Comparison of ENCODE assay signal across 8 cellular contexts in genomic region chr17:57084802-57085447, GRCh38. TPM values are rescaled to one million over a fixed set of nuclear protein-coding genes. Genes with fewer than 3 reads are reported as not detected.
DNase-seq lines count a peak whose midpoint lies in the region; ATAC-seq, FAIRE-seq and TF ChIP-seq lines count a peak whose summit lies in the region.

Gene AKAP1, plus strand, starts transcription at chr17:57085246. Its CDS starts 20,219 bp downstream, at chr17:57105465.

- H3K4me3 ChIP-seq in trophoblast cell (ENCODE audit: low read depth, low read length): peak within 1 kb of the TSS; percentile 89
- peak within 1 kb of the TSS; percentile 55 to 96 (median 84) for H3K4me3 ChIP-seq in tibial nerve

- peak in 1 of 2 donors; percentile 91 for TF ChIP-seq EP300 in tibial nerve (IDR thresholded peaks at IDR 0.05)

- peak within 1 kb of the TSS; percentile 99 for H3K18ac ChIP-seq in trophoblast cell (ENCODE audit: low read length)

- H4K12ac ChIP-seq in trophoblast cell (ENCODE audit: low read depth, low read length): peak within 1 kb of the TSS; percentile 98

- H3K79me1 ChIP-seq in trophoblast cell (ENCODE audit: low read length): peaks cover 8% of the 10 kb centered on the region

- FAIRE-seq in GM12891 (lab: Jason Lieb, UNC): peak; percentile 97

- H3K79me2 ChIP-seq in trophoblast cell (ENCODE audit: control insufficient read depth, insufficient read depth, low read length, poor library complexity): peaks cover 3% of the 10 kb centered on the region

- H2AFZ ChIP-seq in trophoblast cell (ENCODE audit: insufficient read depth, low read length, poor library complexity): peak within 1 kb of the TSS; percentile 95

- peak; percentile 22 to 58 (median 40) for TF ChIP-seq CTCF in tibial nerve (IDR thresholded peaks at IDR 0.05)

- H3K14ac ChIP-seq in trophoblast cell (ENCODE audit: low read length): peak within 1 kb of the TSS; percentile 99

- H4K8ac ChIP-seq in trophoblast cell (ENCODE audit: low read depth, low read length): peak within 1 kb of the TSS; percentile 97

- DNase-seq in GM12891 (ENCODE audit: insufficient read length, low spot score) (peak; percentile 97), NCI-H1417 treated with DMSO at 0.1 percent for 48 hours (lab: John Stamatoyannopoulos, UW) (peak; percentile 79), SW 1271 (lab: John Stamatoyannopoulos, UW) (peak; percentile 78 to 90), Right ventricle myocardium superior (peak; percentile 98), trophoblast cell (peak; percentile 95 to 99), tibial nerve (ENCODE audit: low spot score in 2 of 2) (peak; percentile 89 to 93)
- DNase-seq in activated naive CD8-positive, alpha-beta T cell treated with anti-CD3 and anti-CD28 coated beads, Interleukin-2, amount 50 U/mL, for 16 hours (ENCODE audit: low read depth, low spot score): peak; percentile 87

- peak within 1 kb of the TSS; percentile 92 for H3K4me2 ChIP-seq in trophoblast cell (ENCODE audit: low read length)

- H2BK120ac ChIP-seq in trophoblast cell (ENCODE audit: insufficient read depth, low read length, poor library complexity): peak within 1 kb of the TSS; percentile 93

- peak within 1 kb of the TSS; percentile 75 for H3K4ac ChIP-seq in trophoblast cell (ENCODE audit: low read depth, low read length)

- H3K9me3 ChIP-seq in trophoblast cell (ENCODE audit: insufficient read depth, low read depth, low read length) (no peaks in the 10 kb centered on the region), tibial nerve (no peaks in the 10 kb centered on the region)

- intact Hi-C loops in Right ventricle myocardium superior (cut with DNase I): no loop called here

- H2AK5ac ChIP-seq in trophoblast cell (ENCODE audit: low read length): no peak within 1 kb of the TSS

- WGBS in trophoblast cell (ENCODE audit: extremely low coverage, insufficient coverage, insufficient read length): no CpG with 5 or more reads among the region's 85 CpGs
- WGBS in tibial nerve, 2 donors: 0 to 1% methylated on average over 29 to 54 of the region's 85 CpGs

- peaks cover 0 to 6% of the 10 kb centered on the region in 2 experiments for H3K4me1 ChIP-seq in trophoblast cell (ENCODE audit: control insufficient read depth in 1 of 2, insufficient read depth in 2 of 2, low read length in 2 of 2)
- H3K4me1 ChIP-seq in tibial nerve: peaks cover 0 to 21% (median 8%) of the 10 kb centered on the region in 4 donors

- H3K36me3 ChIP-seq in trophoblast cell (ENCODE audit: control insufficient read depth in 1 of 2, insufficient read depth in 2 of 2, low read length in 2 of 2) (no peaks in the 10 kb centered on the region), tibial nerve (no peaks in the 10 kb centered on the region)

- peak within 1 kb of the TSS; percentile 96 for H4K91ac ChIP-seq in trophoblast cell (ENCODE audit: low read depth, low read length)

- H3K9ac ChIP-seq in trophoblast cell (ENCODE audit: low read length): peak within 1 kb of the TSS; percentile 92

- H2BK5ac ChIP-seq in trophoblast cell (ENCODE audit: low read depth, low read length, poor library complexity): peak within 1 kb of the TSS; percentile 89

- H3K27ac ChIP-seq in trophoblast cell (ENCODE audit: low read depth, low read length) (peak within 1 kb of the TSS; percentile 74), tibial nerve (peak within 1 kb of the TSS; percentile 69 to 95 (median 92))

- TF ChIP-seq POLR2A in GM12891 (IDR thresholded peaks at IDR 0.05; ENCODE audit: low read depth, low read length): peak; percentile 91
- TF ChIP-seq POLR2A in tibial nerve (IDR thresholded peaks at IDR 0.05): peak; percentile 82 to 88

- H3K27me3 ChIP-seq in trophoblast cell (ENCODE audit: insufficient read depth, low read length) (no peaks in the 10 kb centered on the region), tibial nerve (no peaks in the 10 kb centered on the region)

- no peak within 1 kb of the TSS for H3K23ac ChIP-seq in trophoblast cell (ENCODE audit: low read length)

- peak; percentile 88 for ATAC-seq in HG02798 (IDR thresholded peaks at IDR 0.05; ENCODE audit: poor library complexity, unreplicated experiment)
- peak; percentile 91 for ATAC-seq in Right ventricle myocardium superior (ENCODE audit: poor library complexity)

- H2BK12ac ChIP-seq in trophoblast cell (ENCODE audit: low read length): no peak within 1 kb of the TSS

TF ChIP-seq in GM12891, 5 proteins besides CTCF, POLR2A, EP300 and RAD21:
- TF ChIP-seq POLR2AphosphoS5 (IDR thresholded peaks at IDR 0.05; ENCODE audit: low read depth, low read length) (peak; percentile 92), SPI1 (IDR thresholded peaks at IDR 0.05; ENCODE audit: low read depth, low read length) (no peak), POU2F2 (IDR thresholded peaks at IDR 0.05; ENCODE audit: low read depth, low read length) (0 out of 2 replicates have a peak, but pooled peaks have one; percentile 27), TAF1 (IDR thresholded peaks at IDR 0.05; ENCODE audit: low read depth, low read length) (peak; percentile 71), PAX5 (IDR thresholded peaks at IDR 0.05; ENCODE audit: insufficient read depth, low read length, severe bottlenecking) (no peak)
TF ChIP-seq in GM12891: peak in this region for 3.

RNA-seq across cellular contexts. Expression of gene AKAP1, which starts in this region (rescaled TPM):
- polyA plus RNA-seq in GM12891 (2012; ENCODE audit: low read depth, missing spikeins): 10.7 TPM
- total RNA-seq in Right ventricle myocardium superior: 228 TPM
- 8.6 and 9.2 TPM in 2 replicates for polyA plus RNA-seq in trophoblast cell (2013)
- total RNA-seq in tibial nerve: 10 to 100 TPM; 23.3 to 62.4 (median 32.0) TPM

Comparison
In these comparisons a context has a peak if more than half of its experiments do, and no peak if none do; other contexts are left out.
1. Peak in every context shown above with its lines: DNase-seq, ATAC-seq, H3K4me3 ChIP-seq and H3K27ac ChIP-seq.